ENCODE assay signal across 14 cellular contexts in genomic region chr14:34710744-34711143, GRCh38. TPM values are rescaled to one million over a fixed set of nuclear protein-coding genes. Genes with fewer than 3 reads are reported as not detected.
A peak's percentile ranks its signal among the peaks of the same experiment; 100 is the strongest.
DNase-seq lines count a peak whose midpoint lies in the region; ATAC-seq and TF ChIP-seq lines count a peak whose summit lies in the region.
"Had no signal": no experiment of that assay in that cellular context is flagged by ENCODE, and none has a peak within 500 bp of the region (broad histone marks: within the 10 kb centered on the region; RNA-seq: fewer than 3 reads in every experiment).

No MANE protein-coding gene starts in this region.

- H3K36me3 Mint-ChIP-seq in osteocyte (ENCODE audit: unreplicated experiment) = peaks cover 2% of the 10 kb centered on the region

- H3K4me3 ChIP-seq in ACC112 (ENCODE audit: low read depth, low read length) (peak overlapping the region; percentile 93), Karpas-422 (ENCODE audit: low read length) (peak overlapping the region; percentile 50), choroid plexus epithelial cell (ENCODE audit: low read depth, low read length) (no peak overlapping the region)

- no peak overlapping the region for H2AFZ ChIP-seq in ACC112 (ENCODE audit: low read length, unreplicated experiment)
- no peak overlapping the region for H2AFZ ChIP-seq in Karpas-422 (ENCODE audit: low read length)

- peak overlapping the region; percentile 71 for H3K27ac Mint-ChIP-seq in osteocyte (ENCODE audit: unreplicated experiment)
- H3K27ac Mint-ChIP-seq: T-helper 2 cell treated with Interferon-gamma antibody and Interleukin-4, amounts not matched to agents 5 μg/mL and 100 μg/mL, for 36 hours had no signal

- H3K27ac ChIP-seq in ACC112 (ENCODE audit: low read depth, low read length) (peak overlapping the region; percentile 74), Karpas-422 (ENCODE audit: low read length) (peak overlapping the region; percentile 71)
- H3K27ac ChIP-seq: epithelial cell of prostate had no signal

- no peak overlapping the region for H3K4me3 Mint-ChIP-seq in osteocyte (ENCODE audit: unreplicated experiment)
- H3K4me3 Mint-ChIP-seq: neural crest cell; T-helper 2 cell treated with Interferon-gamma antibody and Interleukin-4, amounts not matched to agents 5 μg/mL and 100 μg/mL, for 36 hours had no signal

- H3K9me3 ChIP-seq in Karpas-422 (ENCODE audit: low read length) = no peaks in the 10 kb centered on the region

- H3K36me3 ChIP-seq in ACC112 (ENCODE audit: insufficient read depth, low read length) (peaks cover 18% of the 10 kb centered on the region), Karpas-422 (ENCODE audit: insufficient read depth, low read length) (peaks cover 8% of the 10 kb centered on the region; the same call in 1 of the 2 replicates)

- H3K4me1 ChIP-seq in ACC112 (ENCODE audit: control insufficient read depth, insufficient read depth, low read length, unreplicated experiment) (peaks cover 43% of the 10 kb centered on the region), Karpas-422 (ENCODE audit: low read length) (peaks cover 51% of the 10 kb centered on the region)

- H4K20me1 ChIP-seq in Karpas-422 (ENCODE audit: insufficient read depth, low read depth, low read length) = no peaks in the 10 kb centered on the region

- peaks cover 45% of the 10 kb centered on the region for H3K4me1 Mint-ChIP-seq in osteocyte (ENCODE audit: unreplicated experiment)

- H3K27me3 ChIP-seq in ACC112 (ENCODE audit: insufficient read depth, low read length) (no peaks in the 10 kb centered on the region), Karpas-422 (ENCODE audit: low read length) (no peaks in the 10 kb centered on the region)

- ATAC-seq in HG03460 (IDR thresholded peaks at IDR 0.05; ENCODE audit: unreplicated experiment) (no peak), GM21515 (IDR thresholded peaks at IDR 0.05; ENCODE audit: unreplicated experiment) (no peak)

- no peaks in the 10 kb centered on the region for H3K9me3 Mint-ChIP-seq in osteocyte (ENCODE audit: unreplicated experiment)
- H3K9me3 Mint-ChIP-seq: neural crest cell; T-helper 2 cell treated with Interferon-gamma antibody and Interleukin-4, amounts not matched to agents 5 μg/mL and 100 μg/mL, for 36 hours had no signal

- TF ChIP-seq CTCF in choroid plexus epithelial cell (conservative IDR thresholded peaks at IDR 0.05; ENCODE audit: low read depth, low read length) (no peak), osteocyte (IDR thresholded peaks at IDR 0.05) (no peak)

- peak overlapping the region; percentile 29 for H3K9ac ChIP-seq in Karpas-422 (ENCODE audit: low read length)

- DNase-seq in Karpas-422 = no peak
- peak; percentile 44 for DNase-seq in choroid plexus epithelial cell (ENCODE audit: low read depth)
- DNase-seq in osteocyte (ENCODE audit: extremely low spot score, unreplicated experiment) = no peak
- DNase-seq in NCI-H446 treated with DMSO at 0.1 percent for 48 hours (lab: John Stamatoyannopoulos, UW) = no peak
- no peak for DNase-seq in DMS79 (lab: John Stamatoyannopoulos, UW)
- DNase-seq: GOT3, kidney, NCI-H1436 treated with DMSO at 0.1 percent for 48 hours had no signal

- H3K27me3 Mint-ChIP-seq in osteocyte (ENCODE audit: unreplicated experiment) = no peaks in the 10 kb centered on the region

- H3K4me2 ChIP-seq in Karpas-422 (ENCODE audit: low read depth, low read length, poor library complexity, severe bottlenecking) = peak overlapping the region; percentile 97

- H3K79me2 ChIP-seq in ACC112 (ENCODE audit: control insufficient read depth, insufficient read depth, low read length, unreplicated experiment) (peaks cover 25% of the 10 kb centered on the region), Karpas-422 (ENCODE audit: low read length) (peaks cover 28% of the 10 kb centered on the region)

- no peaks in the 10 kb centered on the region for H3K9me2 ChIP-seq in Karpas-422 (replicated peaks; ENCODE audit: insufficient read depth, low read length)

RNA-seq across cellular contexts. Expression of gene CFL2, which starts 3.6 kb away (rescaled TPM):
- total RNA-seq in Karpas-422 (2014; rRNA removed; shearing (Covaris generic); ENCODE audit: low replicate concordance) = 6.1 and 19.0 TPM in 2 replicates
- 42.0 and 47.0 TPM in 2 replicates for total RNA-seq in osteocyte
